In genomic region chr2:9836517-9836916, GRCh38 we compare ENCODE assay signal across 13 cellular contexts.
"Had no signal": no experiment of that assay in that cellular context is flagged by ENCODE, and none has a peak within 500 bp of the region (broad histone marks: within the 10 kb centered on the region; RNA-seq: fewer than 3 reads in every experiment).

No MANE protein-coding gene starts in this region.

- H3K9me3 Mint-ChIP-seq: activated CD8-positive, alpha-beta T cell treated with anti-CD3 and anti-CD28 coated beads for 36 hours; natural killer cell treated with Interleukin-12 subunit alpha and Interleukin-12 subunit beta and Interleukin-15 and Interleukin-18, amount 100 ng/mL, for 72 hours had no signal

- H3K4me3 ChIP-seq: coronary artery, lung, mucosa of descending colon, skin epidermis, upper lobe of left lung had no signal

- DNase-seq: activated CD4-positive, alpha-beta T cell treated with anti-CD3 and anti-CD28 coated beads for 4 hours; activated CD8-positive, alpha-beta memory T cell treated with anti-CD3 and anti-CD28 coated beads, Interleukin-2, amount 50 U/mL, for 48 hours; activated CD8-positive, alpha-beta T cell treated with anti-CD3 and anti-CD28 coated beads for 36 hours; central memory CD4-positive, alpha-beta T cell; effector CD4-positive, alpha-beta T cell; mucosa of descending colon; SK-N-SH; substantia nigra; upper lobe of left lung had no signal

- H3K36me3 Mint-ChIP-seq: natural killer cell treated with Interleukin-12 subunit alpha and Interleukin-12 subunit beta and Interleukin-15 and Interleukin-18, amount 100 ng/mL, for 72 hours had no signal

- H3K27ac ChIP-seq: coronary artery had no signal

- H3K36me3 ChIP-seq: upper lobe of left lung had no signal

- H3K27ac Mint-ChIP-seq: activated CD8-positive, alpha-beta T cell treated with anti-CD3 and anti-CD28 coated beads for 36 hours; natural killer cell treated with Interleukin-12 subunit alpha and Interleukin-12 subunit beta and Interleukin-15 and Interleukin-18, amount 100 ng/mL, for 72 hours had no signal

- H3K9ac ChIP-seq: SK-N-SH had no signal

- H3K27me3 ChIP-seq: upper lobe of left lung had no signal

- H3K9me3 ChIP-seq: mucosa of descending colon, SK-N-SH, upper lobe of left lung had no signal

- H3K4me3 Mint-ChIP-seq: activated CD8-positive, alpha-beta T cell treated with anti-CD3 and anti-CD28 coated beads for 36 hours; natural killer cell treated with Interleukin-12 subunit alpha and Interleukin-12 subunit beta and Interleukin-15 and Interleukin-18, amount 100 ng/mL, for 72 hours had no signal

- H3K4me2 ChIP-seq: SK-N-SH had no signal

- ATAC-seq: activated CD8-positive, alpha-beta T cell treated with anti-CD3 and anti-CD28 coated beads for 36 hours; mucosa of descending colon; natural killer cell treated with Interleukin-12 subunit alpha and Interleukin-12 subunit beta and Interleukin-15 and Interleukin-18, amount 100 ng/mL, for 72 hours had no signal
